In the genomic region with DNA sequence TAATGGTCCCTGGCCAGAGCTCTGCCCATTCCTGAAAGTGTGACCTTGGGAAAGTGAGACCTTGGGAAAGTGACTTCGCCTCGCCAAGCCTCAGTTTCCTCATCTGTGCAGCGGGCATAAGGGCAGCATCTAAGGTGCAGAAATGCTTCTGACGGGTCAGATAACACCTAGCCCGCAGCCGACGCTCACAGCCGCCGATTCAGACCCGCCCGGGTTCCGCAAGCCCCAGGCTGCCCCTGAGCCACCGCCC, we compare ENCODE assay signal across 8 cellular contexts. TPM values are rescaled to one million over a fixed set of nuclear protein-coding genes. Genes with fewer than 3 reads are reported as not detected.
DNase-seq lines count a peak whose midpoint lies in the region; ATAC-seq and TF ChIP-seq lines count a peak whose summit lies in the region.

No MANE protein-coding gene starts in this region.

- intact Hi-C loops in activated T-helper 1 cell treated with anti-CD3 and anti-CD28 coated beads, Interleukin-12 subunit alpha, Interleukin-12 subunit beta, Interleukin-2, Interleukin-4 antibody, amounts not matched to agents 30 ng/mL and 10 ng/mL and 1 ng/mL, durations not matched to agents 14 hours and 24 hours and 36 hours (cut with micrococcal nuclease) = loop anchor here (2.0 kb wide), 1 partner anchor 274 kb away; the partner anchor contains the start of gene PSMF1
- intact Hi-C loops in stomach (cut with DNase I; ENCODE audit: low total_unique reads) = loop anchor here (10.0 kb wide), 1 partner anchor 72 kb away; the partner anchor contains the start of gene NSFL1C

- H3K4me3 ChIP-seq in GM06990 (replicated peaks; ENCODE audit: low read depth, low read length) (peak overlapping the region; percentile 74), iPS-15b (ENCODE audit: low read depth, low read length) (peak overlapping the region; percentile 85), stomach (peak overlapping the region; percentile 89 to 99 (median 90))

- peak overlapping the region; percentile 71 for H3K9ac ChIP-seq in iPS-15b (ENCODE audit: low read depth, low read length)

- no peaks in the 10 kb centered on the region for H3K27me3 ChIP-seq in GM06990 (replicated peaks; ENCODE audit: control insufficient read depth, insufficient read depth, low read length)
- peaks cover 12% of the 10 kb centered on the region for H3K27me3 ChIP-seq in iPS-15b (ENCODE audit: control insufficient read depth, insufficient read depth, low read length)
- peaks cover 0 to 10% (median 0%) of the 10 kb centered on the region in 3 donors for H3K27me3 ChIP-seq in stomach

- peak; percentile 18 for ATAC-seq in HG02852 (IDR thresholded peaks at IDR 0.05; ENCODE audit: unreplicated experiment)

- peak overlapping the region; percentile 77 for H3K27ac Mint-ChIP-seq in activated T-helper 1 cell treated with anti-CD3 and anti-CD28 coated beads, Interleukin-12 subunit alpha, Interleukin-12 subunit beta, Interleukin-2, Interleukin-4 antibody, amounts not matched to agents 30 ng/mL and 10 ng/mL and 1 ng/mL, durations not matched to agents 14 hours and 24 hours and 36 hours

- peaks cover 8% of the 10 kb centered on the region for H3K9me3 Mint-ChIP-seq in activated T-helper 1 cell treated with anti-CD3 and anti-CD28 coated beads, Interleukin-12 subunit alpha, Interleukin-12 subunit beta, Interleukin-2, Interleukin-4 antibody, amounts not matched to agents 30 ng/mL and 10 ng/mL and 1 ng/mL, durations not matched to agents 14 hours and 24 hours and 36 hours

- H3K36me3 ChIP-seq in GM06990 (ENCODE audit: control insufficient read depth, insufficient read depth, low read length) = peaks cover 8% of the 10 kb centered on the region
- no peaks in the 10 kb centered on the region for H3K36me3 ChIP-seq in iPS-15b (ENCODE audit: control insufficient read depth, insufficient read depth, low read length)
- H3K36me3 ChIP-seq in stomach = peaks cover 0 to 7% (median under 1%) of the 10 kb centered on the region in 4 donors

- WGBS in stomach, 5 donors = 0 to 7% (median 0%) methylated on average over 3 to 13 of the region's 13 CpGs

- H3K4me3 Mint-ChIP-seq in activated T-helper 1 cell treated with anti-CD3 and anti-CD28 coated beads, Interleukin-12 subunit alpha, Interleukin-12 subunit beta, Interleukin-2, Interleukin-4 antibody, amounts not matched to agents 30 ng/mL and 10 ng/mL and 1 ng/mL, durations not matched to agents 14 hours and 24 hours and 36 hours = peak overlapping the region; percentile 90

- peaks cover 68% of the 10 kb centered on the region for H3K4me1 Mint-ChIP-seq in activated T-helper 1 cell treated with anti-CD3 and anti-CD28 coated beads, Interleukin-12 subunit alpha, Interleukin-12 subunit beta, Interleukin-2, Interleukin-4 antibody, amounts not matched to agents 30 ng/mL and 10 ng/mL and 1 ng/mL, durations not matched to agents 14 hours and 24 hours and 36 hours (ENCODE audit: low read depth)

- H3K27me3 Mint-ChIP-seq in activated T-helper 1 cell treated with anti-CD3 and anti-CD28 coated beads, Interleukin-12 subunit alpha, Interleukin-12 subunit beta, Interleukin-2, Interleukin-4 antibody, amounts not matched to agents 30 ng/mL and 10 ng/mL and 1 ng/mL, durations not matched to agents 14 hours and 24 hours and 36 hours (ENCODE audit: insufficient read depth) = peaks cover 14% of the 10 kb centered on the region

- H3K4me1 ChIP-seq in iPS-15b (ENCODE audit: control insufficient read depth, insufficient read depth, low read length) = peaks cover 13% of the 10 kb centered on the region
- H3K4me1 ChIP-seq in stomach = peaks cover 54 to 58% (median 55%) of the 10 kb centered on the region in 4 donors

- in situ Hi-C loops in KBM-7 (cut with MboI; ENCODE audit: low pct_unique_long_range_greater_than_20kb, low sequenced_read_pairs) = no loop called here

- TF ChIP-seq CTCF in GM06990 (IDR thresholded peaks at IDR 0.05; ENCODE audit: insufficient read depth, low read length, poor library complexity, severe bottlenecking) (no peak), stomach (IDR thresholded peaks at IDR 0.05) (no peak)

- H3K36me3 Mint-ChIP-seq in activated T-helper 1 cell treated with anti-CD3 and anti-CD28 coated beads, Interleukin-12 subunit alpha, Interleukin-12 subunit beta, Interleukin-2, Interleukin-4 antibody, amounts not matched to agents 30 ng/mL and 10 ng/mL and 1 ng/mL, durations not matched to agents 14 hours and 24 hours and 36 hours (ENCODE audit: low read depth) = peaks cover 21% of the 10 kb centered on the region

- DNase-seq in GM06990 (ENCODE audit: extremely low read depth, insufficient read length) (no peak), stomach (no peak), KBM-7 (no peak), NCI-H345 treated with DMSO at 0.1 percent for 48 hours (lab: John Stamatoyannopoulos, UW; ENCODE audit: unreplicated experiment) (no peak), middle frontal gyrus (ENCODE audit: extremely low spot score, low spot score) (no peak)
- DNase-seq in activated T-helper 1 cell treated with anti-CD3 and anti-CD28 coated beads, Interleukin-12 subunit alpha, Interleukin-12 subunit beta, Interleukin-2, Interleukin-4 antibody, amounts not matched to agents 30 ng/mL and 10 ng/mL and 1 ng/mL, durations not matched to agents 14 hours and 24 hours and 36 hours (ENCODE audit: low spot score) = no peak

- no peaks in the 10 kb centered on the region for H3K9me3 ChIP-seq in iPS-15b (ENCODE audit: control insufficient read depth, insufficient read depth, low read length)
- no peaks in the 10 kb centered on the region for H3K9me3 ChIP-seq in stomach

- H3K27ac ChIP-seq in stomach = peak overlapping the region; percentile 88 to 94 (median 90)

- TF ChIP-seq EP300 in stomach (IDR thresholded peaks at IDR 0.05) = no peak

- TF ChIP-seq POLR2A in stomach (IDR thresholded peaks at IDR 0.05) = no peak

RNA-seq across cellular contexts. Expression of gene FKBP1A, which starts 0.5 kb away (rescaled TPM):
- total RNA-seq in activated T-helper 1 cell treated with anti-CD3 and anti-CD28 coated beads, Interleukin-12 subunit alpha, Interleukin-12 subunit beta, Interleukin-2, Interleukin-4 antibody, amounts not matched to agents 30 ng/mL and 10 ng/mL and 1 ng/mL, durations not matched to agents 14 hours and 24 hours and 36 hours = 295 and 297 TPM in 2 replicates
- total RNA-seq in stomach = 100 to 1,000 TPM in 2 of 5 donors, 10 to 100 TPM in 3; 33.0 to 280 (median 68.3) TPM
- 100 to 1,000 TPM; 135 to 283 (median 195) TPM for polyA plus RNA-seq in stomach
